Comparison of ENCODE assay signal across 2 cellular contexts in genomic region chr10:95874783-95875182, GRCh38. TPM values are rescaled to one million over a fixed set of nuclear protein-coding genes. Genes with fewer than 3 reads are reported as not detected.
"Had no signal": no experiment of that assay in that cellular context is flagged by ENCODE, and none has a peak within 500 bp of the region (broad histone marks: within the 10 kb centered on the region; RNA-seq: fewer than 3 reads in every experiment).

No MANE protein-coding gene starts in this region.

RNA-seq across cellular contexts. Expression of gene CC2D2B, which starts 33.0 kb away (rescaled TPM):
- total RNA-seq: naive thymus-derived CD8-positive, alpha-beta T cell; smooth muscle cell had no signal
- polyA plus RNA-seq: smooth muscle cell had no signal
